8 cellular contexts compared by ENCODE assay signal in genomic region chr5:64767959-64768357, GRCh38. TPM values are rescaled to one million over a fixed set of nuclear protein-coding genes. Genes with fewer than 3 reads are reported as not detected.
DNase-seq lines count a peak whose midpoint lies in the region; ATAC-seq, FAIRE-seq and TF ChIP-seq lines count a peak whose summit lies in the region.

No MANE protein-coding gene starts in this region.

- H3K36me3 ChIP-seq in H7 (replicated peaks; ENCODE audit: control insufficient read depth, insufficient read depth, low read length) (peaks cover 6% of the 10 kb centered on the region), K562 (ENCODE audit: control insufficient read depth, insufficient read depth, low read length) (peaks cover 35% of the 10 kb centered on the region), keratinocyte (ENCODE audit: control insufficient read depth in 2 of 2, extremely low read depth in 1 of 2, insufficient read depth in 2 of 2, low read length in 2 of 2) (peaks cover 2 to 14% of the 10 kb centered on the region in 2 experiments)

- WGBS in K562 (ENCODE audit: insufficient coverage, low coverage, missing lambda C conversion rate), result 2% methylated on average over 10 of the region's 10 CpGs

- TSS peak; percentile 56 for BruUV-seq in K562 (replicated peaks; lab: Mats Ljungman, UMichigan)

- H4K20me1 ChIP-seq in K562 (replicated peaks; ENCODE audit: control insufficient read depth, insufficient read depth, low read length), result no peaks in the 10 kb centered on the region
- no peaks in the 10 kb centered on the region for H4K20me1 ChIP-seq in keratinocyte (ENCODE audit: control insufficient read depth, extremely low read depth, insufficient read depth, low read length)

- CTCF ChIA-PET in K562 (lab: Yijun Ruan, JAX; ENCODE audit: low intra/inter-chr PET ratio), result no interaction called here

- H3K4me3 ChIP-seq in GM08714 (ENCODE audit: low read length) (peak overlapping the region; percentile 92), H7 (ENCODE audit: insufficient read depth, low read depth, low read length) (peak overlapping the region; percentile 91), K562 (peak overlapping the region; percentile 79), keratinocyte (ENCODE audit: control insufficient read depth in 2 of 3, extremely low read depth in 1 of 3, insufficient read depth in 2 of 3, low read depth in 1 of 3, low read length in 3 of 3) (peak overlapping the region; percentile 68 to 88 (median 85))

- H3K9me3 ChIP-seq in K562 (replicated peaks; ENCODE audit: control insufficient read depth, insufficient read depth, low read depth, low read length) (no peaks in the 10 kb centered on the region), keratinocyte (ENCODE audit: control insufficient read depth, low read depth, low read length) (no peaks in the 10 kb centered on the region)

- in situ Hi-C loops in K562 (cut with MboI), result no loop called here

- H3K27ac ChIP-seq in K562 (ENCODE audit: extremely low read depth, low read depth, low read length), result peak overlapping the region; percentile 97
- peak overlapping the region; percentile 98 for H3K27ac ChIP-seq in keratinocyte (ENCODE audit: control insufficient read depth, insufficient read depth, low read length)

- intact Hi-C loops in K562 (cut with micrococcal nuclease), result loop anchor here (5.0 kb wide), 1 partner anchor 86 kb away; no protein-coding TSS in a partner anchor

- no peak for TF ChIP-seq EP300 in K562 (IDR thresholded peaks at IDR 0.05; ENCODE audit: low read length)

- TF ChIP-seq RAD21 in K562 (CRISPR knock-in tag; conservative IDR thresholded peaks at IDR 0.05 in 1 of 2, IDR thresholded peaks at IDR 0.05 in 1 of 2), result no peak

- H2AFZ ChIP-seq in K562 (ENCODE audit: low read depth, low read length), result peak overlapping the region; percentile 100
- peak overlapping the region; percentile 99 for H2AFZ ChIP-seq in keratinocyte (ENCODE audit: control insufficient read depth, low read length)

- peak overlapping the region; percentile 96 to 97 for H3K9ac ChIP-seq in K562 (ENCODE audit: insufficient read depth in 1 of 2, low read depth in 2 of 2, low read length in 2 of 2)
- peak overlapping the region; percentile 99 for H3K9ac ChIP-seq in keratinocyte (ENCODE audit: control insufficient read depth, extremely low read depth, insufficient read depth, low read length)

- no peaks in the 10 kb centered on the region for H3K27me3 ChIP-seq in H7 (ENCODE audit: control insufficient read depth, insufficient read depth, low read length)
- H3K27me3 ChIP-seq in K562 (ENCODE audit: control insufficient read depth in 2 of 2, insufficient read depth in 2 of 2, low read length in 2 of 2), result no peaks in the 10 kb centered on the region
- no peaks in the 10 kb centered on the region for H3K27me3 ChIP-seq in keratinocyte (ENCODE audit: control insufficient read depth, extremely low read depth, insufficient read depth, low read length)

- FAIRE-seq in K562 (lab: Jason Lieb, UNC), result no peak
- FAIRE-seq in keratinocyte (lab: Jason Lieb, UNC), result no peak

- ATAC-seq in K562, result peak; percentile 42

- peaks cover 81% of the 10 kb centered on the region for H3K79me2 ChIP-seq in K562 (ENCODE audit: control insufficient read depth, insufficient read depth, low read length)
- peaks cover 87% of the 10 kb centered on the region for H3K79me2 ChIP-seq in keratinocyte (ENCODE audit: control insufficient read depth, insufficient read depth, low read length)

- TF ChIP-seq POLR2A in K562 (conservative IDR thresholded peaks at IDR 0.05), result no peak

- H3K4me1 ChIP-seq in K562 (replicated peaks in 1 of 2; ENCODE audit: control insufficient read depth in 2 of 2, insufficient read depth in 2 of 2, low read length in 2 of 2) (peaks cover 0 to 14% of the 10 kb centered on the region in 2 experiments; a peak in 3 of 5 replicates), keratinocyte (ENCODE audit: control insufficient read depth, extremely low read depth, insufficient read depth, low read length) (peaks cover 44% of the 10 kb centered on the region)

- DNase-seq in H7, result peak; percentile 15
- DNase-seq in NCI-H460 (ENCODE audit: extremely low read depth, low read depth), result peak; percentile 2
- DNase-seq in K562 (ENCODE audit: extremely low read depth in 1 of 4, low spot score in 3 of 4), result peak; percentile 12 to 38 (median 14)
- DNase-seq in keratinocyte (ENCODE audit: low read depth, low spot score), result no peak
- peak; percentile 35 for DNase-seq in stimulated activated CD8-positive, alpha-beta memory T cell treated with anti-CD3 and anti-CD28 coated beads, Interleukin-4, amount 100 ng/mL, for 48 hours
- no peak for DNase-seq in NCI-H345 (lab: John Stamatoyannopoulos, UW)
- DNase-seq in NCI-H2081 treated with DMSO at 0.1 percent for 48 hours (lab: John Stamatoyannopoulos, UW), result no peak

- POLR2A ChIA-PET in K562 (lab: Yijun Ruan, JAX), result interaction anchor here (0.5 to 1.8 kb wide), 8 partner anchors 9 to 895 kb away, joined by 3 to 7 read pairs (median 4); no protein-coding TSS in a partner anchor

- dilution Hi-C loops in keratinocyte (cut with MboI; ENCODE audit: extremely low pct_ligation_motif_present, low sequenced_read_pairs), result no loop called here

- H3K4me2 ChIP-seq in K562 (ENCODE audit: insufficient read depth, low read length) (peak overlapping the region; percentile 93), keratinocyte (ENCODE audit: control insufficient read depth, extremely low read depth, insufficient read depth, low read depth, low read length) (peak overlapping the region; percentile 98)

- no peaks in the 10 kb centered on the region for H3K9me1 ChIP-seq in K562 (ENCODE audit: control insufficient read depth, insufficient read depth, low read length)
- H3K9me1 ChIP-seq in keratinocyte (ENCODE audit: control insufficient read depth, extremely low read depth, insufficient read depth, low read length), result no peaks in the 10 kb centered on the region

- TF ChIP-seq CTCF in K562 (IDR thresholded peaks at IDR 0.05 in 2 of 3, conservative IDR thresholded peaks at IDR 0.05 in 1 of 3; ENCODE audit: insufficient read depth in 2 of 3, low read depth in 1 of 3, low read length in 3 of 3) (no peak), keratinocyte (optimal IDR thresholded peaks at IDR 0.05 in 1 of 3, IDR thresholded peaks at IDR 0.05 in 1 of 3, conservative IDR thresholded peaks at IDR 0.05 in 1 of 3; ENCODE audit: extremely low read depth in 1 of 3, insufficient read depth in 2 of 3, low read length in 3 of 3) (no peak)

RNA-seq across cellular contexts. Expression of gene SREK1IP1, which starts 0.5 kb away (rescaled TPM):
- total RNA-seq in H7 (2014; rRNA removed; shearing (Covaris generic)), result 13.5 and 14.0 TPM in 2 replicates
- 9.1 and 9.9 TPM in 2 replicates for total RNA-seq in NCI-H460 (2014; rRNA removed; shearing (Covaris generic))
- 6.5 and 20.9 TPM in 2 replicates for polyA plus RNA-seq in NCI-H460 (2014; cell fraction: nucleus; rRNA removed)
- total RNA-seq in K562 (2011; cell fraction: chromatin; rRNA removed; ENCODE audit: low replicate concordance), result 2.3 and 5.4 TPM in 2 replicates
- total RNA-seq in K562 (2011; cell fraction: nucleolus; rRNA removed), result 2.8 TPM in 2 replicates
- 3.8 and 8.7 TPM in 2 replicates for total RNA-seq in K562 (2011; cell fraction: nucleoplasm; rRNA removed)
- total RNA-seq in K562 (2014; rRNA removed) (6.9 and 8.2 TPM in 2 replicates), K562 (2014; rRNA removed; fragmentation: Illumina TruSeq; extraction: Trizol) (21.7 and 23.7 TPM in 2 replicates), K562 (2015; rRNA removed; fragmentation: Illumina TruSeq; extraction: Trizol) (19.2 and 21.3 TPM in 2 replicates), K562 (2021) (27.3 and 27.7 TPM in 2 replicates)
- polyA plus RNA-seq in K562 (2011; rRNA removed) (6.4 and 9.8 TPM in 2 replicates), K562 (2014; fragmentation: Illumina TruSeq; extraction: Trizol) (23.0 and 23.9 TPM in 2 replicates), K562 (2014; fragmentation: Nextera tagmentation; extraction: Ambion mirVana) (10 to 100 TPM; 29.8 to 45.2 TPM), K562 (2014; rRNA removed) (8.5 and 9.3 TPM in 2 replicates), keratinocyte (6.5 to 10.8 TPM (median 7.7 TPM) in 3 replicates)
- 4.1 and 5.3 TPM in 2 replicates for polyA plus RNA-seq in K562 (2011; cell fraction: cytosol; rRNA removed)
- 2.1 and 2.8 TPM in 2 replicates for polyA plus RNA-seq in K562 (2011; cell fraction: nucleus; rRNA removed)
- polyA plus RNA-seq in K562 (2012), result 8.1 and 21.0 TPM in 2 replicates
- polyA minus RNA-seq in K562 (2011; rRNA and poly(A)+ RNA removed), result 8.1 and 8.8 TPM in 2 replicates
- polyA minus RNA-seq in K562 (2011; cell fraction: cytosol; rRNA and poly(A)+ RNA removed), result 9.5 and 12.1 TPM in 2 replicates
- 3.6 and 6.4 TPM in 2 replicates for polyA minus RNA-seq in K562 (2011; cell fraction: nucleus; rRNA and poly(A)+ RNA removed)
- polyA plus RNA-seq in keratinocyte (2011; ENCODE audit: low read depth), result 71.2 TPM
- polyA plus RNA-seq in keratinocyte (2011; cell fraction: cytosol; rRNA removed), result 6.0 and 8.9 TPM in 2 replicates
- polyA plus RNA-seq in keratinocyte (2011; cell fraction: nucleus; rRNA removed), result 7.4 and 9.5 TPM in 2 replicates
- polyA plus RNA-seq in keratinocyte (2012; ENCODE audit: low replicate concordance), result 16.6 and 17.7 TPM in 2 replicates
- polyA minus RNA-seq in keratinocyte, result 7.0 to 12.1 TPM (median 11.8 TPM) in 3 replicates
- 7.5 TPM for polyA minus RNA-seq in keratinocyte (2011; cell fraction: cytosol; rRNA and poly(A)+ RNA removed)
- 5.2 and 10.7 TPM in 2 replicates for polyA minus RNA-seq in keratinocyte (2011; cell fraction: nucleus; rRNA and poly(A)+ RNA removed)

RNA-seq across cellular contexts. Expression of gene CWC27, which starts 0.8 kb away (rescaled TPM):
- 19.0 and 29.4 TPM in 2 replicates for total RNA-seq in H7 (2014; rRNA removed; shearing (Covaris generic))
- total RNA-seq in NCI-H460 (2014; rRNA removed; shearing (Covaris generic)), result 28.4 and 33.5 TPM in 2 replicates
- polyA plus RNA-seq in NCI-H460 (2014; cell fraction: nucleus; rRNA removed), result 11.4 and 13.6 TPM in 2 replicates
- 10.5 and 54.8 TPM in 2 replicates for total RNA-seq in K562 (2011; cell fraction: chromatin; rRNA removed; ENCODE audit: low replicate concordance)
- 7.0 and 10.1 TPM in 2 replicates for total RNA-seq in K562 (2011; cell fraction: nucleolus; rRNA removed)
- total RNA-seq in K562 (2011; cell fraction: nucleoplasm; rRNA removed), result 17.9 and 28.3 TPM in 2 replicates
- total RNA-seq in K562 (2014; rRNA removed), result 19.5 and 19.7 TPM in 2 replicates
- 40.9 and 47.4 TPM in 2 replicates for total RNA-seq in K562 (2014; rRNA removed; fragmentation: Illumina TruSeq; extraction: Trizol)
- total RNA-seq in K562 (2015; rRNA removed; fragmentation: Illumina TruSeq; extraction: Trizol), result 33.2 and 38.0 TPM in 2 replicates
- total RNA-seq in K562 (2021), result 25.6 and 28.0 TPM in 2 replicates
- polyA plus RNA-seq in K562 (2011; rRNA removed), result 26.8 and 38.3 TPM in 2 replicates
- polyA plus RNA-seq in K562 (2011; cell fraction: cytosol; rRNA removed), result 5.6 and 20.5 TPM in 2 replicates
- 5.2 and 9.0 TPM in 2 replicates for polyA plus RNA-seq in K562 (2011; cell fraction: nucleus; rRNA removed)
- 23.4 and 29.1 TPM in 2 replicates for polyA plus RNA-seq in K562 (2012)
- 39.5 and 46.4 TPM in 2 replicates for polyA plus RNA-seq in K562 (2014; fragmentation: Illumina TruSeq; extraction: Trizol)
- 10 to 100 TPM; 42.9 to 49.3 TPM for polyA plus RNA-seq in K562 (2014; fragmentation: Nextera tagmentation; extraction: Ambion mirVana)
- polyA plus RNA-seq in K562 (2014; rRNA removed), result 27.9 and 34.1 TPM in 2 replicates
- 71.0 and 76.0 TPM in 2 replicates for polyA minus RNA-seq in K562 (2011; rRNA and poly(A)+ RNA removed)
- 10.1 and 13.3 TPM in 2 replicates for polyA minus RNA-seq in K562 (2011; cell fraction: cytosol; rRNA and poly(A)+ RNA removed)
- 27.5 and 43.1 TPM in 2 replicates for polyA minus RNA-seq in K562 (2011; cell fraction: nucleus; rRNA and poly(A)+ RNA removed)
- 16.6 to 31.8 TPM (median 20.5 TPM) in 3 replicates for polyA plus RNA-seq in keratinocyte
- 64.7 TPM for polyA plus RNA-seq in keratinocyte (2011; ENCODE audit: low read depth)
- polyA plus RNA-seq in keratinocyte (2011; cell fraction: cytosol; rRNA removed), result 17.2 and 30.1 TPM in 2 replicates
- 10.3 and 16.9 TPM in 2 replicates for polyA plus RNA-seq in keratinocyte (2011; cell fraction: nucleus; rRNA removed)
- 16.2 and 22.2 TPM in 2 replicates for polyA plus RNA-seq in keratinocyte (2012; ENCODE audit: low replicate concordance)
- polyA minus RNA-seq in keratinocyte, result 5.7 to 39.4 TPM (median 19.8 TPM) in 3 replicates
- polyA minus RNA-seq in keratinocyte (2011; cell fraction: cytosol; rRNA and poly(A)+ RNA removed), result 8.1 TPM
- polyA minus RNA-seq in keratinocyte (2011; cell fraction: nucleus; rRNA and poly(A)+ RNA removed), result 13.1 and 18.8 TPM in 2 replicates

Comparison
In these comparisons a context has a peak if more than half of its experiments do, and no peak if none do; other contexts are left out.
1. DNase-seq: peak in H7 (single experiment), NCI-H460 (single experiment), K562 (4 of 4) and stimulated activated CD8-positive, alpha-beta memory T cell treated with anti-CD3 and anti-CD28 coated beads, Interleukin-4, amount 100 ng/mL, for 48 hours (single experiment); none in keratinocyte (single experiment), NCI-H345 (single experiment) and NCI-H2081 treated with DMSO at 0.1 percent for 48 hours (single experiment).
2. Peak in every context shown above with its lines, with median percentiles within 50 percentile points of each other: H3K4me3 ChIP-seq.